ENCODE assay signal across 6 cellular contexts in genomic region chr18:36358141-36358540, GRCh38.
"Had no signal": no experiment of that assay in that cellular context is flagged by ENCODE, and none has a peak within 500 bp of the region (broad histone marks: within the 10 kb centered on the region; RNA-seq: fewer than 3 reads in every experiment).

No MANE protein-coding gene starts in this region.

- H3K4me3 Mint-ChIP-seq: IgD-negative memory B cell had no signal

- H3K4me1 Mint-ChIP-seq: IgD-negative memory B cell had no signal

- H3K27ac ChIP-seq: HL-60 had no signal

- H3K4me3 ChIP-seq: K562 had no signal

- ATAC-seq: HepG2, K562 had no signal

- H3K36me3 Mint-ChIP-seq: IgD-negative memory B cell had no signal

- DNase-seq: IMR-90, KBM-7 had no signal

- H3K27ac Mint-ChIP-seq: IgD-negative memory B cell had no signal
